ENCODE assay signal across 21 cellular contexts in genomic region chr2:104878863-104879512, GRCh38. TPM values are rescaled to one million over a fixed set of nuclear protein-coding genes. Genes with fewer than 3 reads are reported as not detected.
DNase-seq lines count a peak whose midpoint lies in the region; ATAC-seq, FAIRE-seq and TF ChIP-seq lines count a peak whose summit lies in the region.
"Had no signal": no experiment of that assay in that cellular context is flagged by ENCODE, and none has a peak within 500 bp of the region (broad histone marks: within the 10 kb centered on the region; RNA-seq: fewer than 3 reads in every experiment).

No MANE protein-coding gene starts in this region.

- H4K5ac ChIP-seq in IMR-90 (ENCODE audit: low read depth, low read length): no peak overlapping the region

- no peaks in the 10 kb centered on the region for H3K36me3 Mint-ChIP-seq in endodermal cell (ENCODE audit: low read depth)

- H4K20me1 ChIP-seq in IMR-90 (ENCODE audit: insufficient read depth, low read length) (no peaks in the 10 kb centered on the region), K562 (replicated peaks; ENCODE audit: control insufficient read depth, insufficient read depth, low read length) (no peaks in the 10 kb centered on the region)

- peak overlapping the region; percentile 63 for H2BK5ac ChIP-seq in IMR-90 (ENCODE audit: low read depth, low read length, poor library complexity, severe bottlenecking)

- no peak overlapping the region for H2BK120ac ChIP-seq in IMR-90 (ENCODE audit: low read depth, low read length)

- peaks cover 88% of the 10 kb centered on the region for H3K27me3 Mint-ChIP-seq in endodermal cell (ENCODE audit: insufficient read depth)

- DNase-seq in IMR-90: no peak
- no peak for DNase-seq in K562 (ENCODE audit: extremely low read depth in 1 of 4, low spot score in 3 of 4)
- DNase-seq in endodermal cell: peak; percentile 4
- no peak for DNase-seq in vagina (ENCODE audit: extremely low spot score in 2 of 2)
- no peak for DNase-seq in central memory CD4-positive, alpha-beta T cell
- DNase-seq: AML-193; Caco-2; CD4-positive, alpha-beta T cell; H7; HFFc6 had no signal

- no peak overlapping the region for H3K18ac ChIP-seq in IMR-90 (ENCODE audit: low read depth, low read length)

- intact Hi-C loops in IMR-90 (cut with micrococcal nuclease) (no loop called here), K562 (cut with micrococcal nuclease) (no loop called here), vagina (cut with DNase I) (no loop called here)

- H3K9me3 ChIP-seq in IMR-90 (ENCODE audit: control insufficient read depth, insufficient read depth, low read length) (no peaks in the 10 kb centered on the region), K562 (replicated peaks; ENCODE audit: control insufficient read depth, insufficient read depth, low read depth, low read length) (no peaks in the 10 kb centered on the region), endodermal cell (ENCODE audit: control insufficient read depth, low read length) (no peaks in the 10 kb centered on the region), vagina (no peaks in the 10 kb centered on the region)
- H3K9me3 ChIP-seq: Caco-2 had no signal

- no peak overlapping the region for H3K14ac ChIP-seq in IMR-90 (replicated peaks; ENCODE audit: low read depth, low read length)

- no peak overlapping the region for H3K4ac ChIP-seq in IMR-90 (ENCODE audit: low read depth, low read length)

- no peak overlapping the region for H2AFZ ChIP-seq in IMR-90 (replicated peaks; ENCODE audit: low read length, poor library complexity)
- H2AFZ ChIP-seq in K562 (ENCODE audit: low read depth, low read length): no peak overlapping the region
- H2AFZ ChIP-seq: GM23338 had no signal

- no peak overlapping the region for H3K27ac Mint-ChIP-seq in endodermal cell
- H3K27ac Mint-ChIP-seq: CD4-positive, alpha-beta T cell; GM23338; HFFc6 had no signal

- H3K4me1 ChIP-seq in IMR-90 (ENCODE audit: control insufficient read depth, insufficient read depth, low read length): no peaks in the 10 kb centered on the region
- no peaks in the 10 kb centered on the region for H3K4me1 ChIP-seq in K562 (replicated peaks in 1 of 2; ENCODE audit: control insufficient read depth in 2 of 2, insufficient read depth in 2 of 2, low read length in 2 of 2)
- no peaks in the 10 kb centered on the region for H3K4me1 ChIP-seq in endodermal cell (ENCODE audit: control insufficient read depth, insufficient read depth, low read length)
- H3K4me1 ChIP-seq in vagina: no peaks in the 10 kb centered on the region
- H3K4me1 ChIP-seq: Caco-2 had no signal

- POLR2A ChIA-PET in IMR-90 (lab: Charles Lee; ENCODE audit: unreplicated experiment): no interaction called here
- POLR2A ChIA-PET in K562 (lab: Yijun Ruan, JAX): no interaction called here

- H3K27me3 ChIP-seq in IMR-90 (ENCODE audit: control insufficient read depth, insufficient read depth, low read length) (peaks cover 3% of the 10 kb centered on the region), K562 (ENCODE audit: control insufficient read depth in 2 of 2, insufficient read depth in 2 of 2, low read length in 2 of 2) (peaks cover 0 to 13% of the 10 kb centered on the region in 2 experiments; a peak in 3 of 5 replicates), endodermal cell (ENCODE audit: control insufficient read depth, insufficient read depth, low read length, poor library complexity, severe bottlenecking) (peaks cover 65% of the 10 kb centered on the region), vagina (no peaks in the 10 kb centered on the region)

- H3K79me1 ChIP-seq in IMR-90 (ENCODE audit: low read depth in 1 of 2, low read length in 2 of 2): no peaks in the 10 kb centered on the region

- in situ Hi-C loops in IMR-90 (cut with MboI; ENCODE audit: low sequenced_read_pairs) (loop anchor here (25.0 kb wide), 1 partner anchor 1717 kb away; no protein-coding TSS in a partner anchor), K562 (cut with MboI) (no loop called here)

- no peak overlapping the region for H3K27ac ChIP-seq in IMR-90 (ENCODE audit: insufficient read depth, low read length)
- no peak overlapping the region; the same call in 2 of the 3 replicates for H3K27ac ChIP-seq in K562 (ENCODE audit: extremely low read depth, low read depth, low read length)
- H3K27ac ChIP-seq in endodermal cell (ENCODE audit: low read depth, low read length): no peak overlapping the region
- no peak overlapping the region for H3K27ac ChIP-seq in vagina
- H3K27ac ChIP-seq: C4-2B had no signal

- CTCF ChIA-PET in IMR-90 (lab: Yijun Ruan, JAX) (no interaction called here), K562 (lab: Yijun Ruan, JAX; ENCODE audit: low intra/inter-chr PET ratio) (no interaction called here)

- H3K23ac ChIP-seq in IMR-90 (ENCODE audit: low read depth, low read length): no peak overlapping the region

- H2AK5ac ChIP-seq in IMR-90 (ENCODE audit: low read depth, low read length): no peak overlapping the region

- H2AK9ac ChIP-seq in IMR-90 (replicated peaks; ENCODE audit: low read depth, low read length, poor library complexity): no peak overlapping the region

- ATAC-seq in IMR-90 (ENCODE audit: low read depth) (no peak), K562 (no peak), esophagus mucosa (no peak), GM21619 (IDR thresholded peaks at IDR 0.05; ENCODE audit: unreplicated experiment) (no peak)
- ATAC-seq: GM23338, HCT116 had no signal

- no TSS peak for BruUV-seq in IMR-90 (replicated peaks; lab: Mats Ljungman, UMichigan)
- BruUV-seq in K562 (replicated peaks; lab: Mats Ljungman, UMichigan): no TSS peak

- H4K91ac ChIP-seq in IMR-90 (ENCODE audit: insufficient read depth, low read depth, low read length): no peak overlapping the region

- TF ChIP-seq POLR2A in IMR-90 (IDR thresholded peaks at IDR 0.05; ENCODE audit: low read depth, low read length): no peak
- no peak for TF ChIP-seq POLR2A in K562 (conservative IDR thresholded peaks at IDR 0.05)
- no peak for TF ChIP-seq POLR2A in vagina (IDR thresholded peaks at IDR 0.05)

- H3K4me3 ChIP-seq in IMR-90 (ENCODE audit: insufficient read depth, low read depth, low read length): no peak overlapping the region
- no peak overlapping the region for H3K4me3 ChIP-seq in K562
- no peak overlapping the region for H3K4me3 ChIP-seq in endodermal cell (ENCODE audit: low read length)
- no peak overlapping the region for H3K4me3 ChIP-seq in vagina
- H3K4me3 ChIP-seq: GM23338 had no signal

- H3K4me3 Mint-ChIP-seq in endodermal cell: no peak overlapping the region
- H3K4me3 Mint-ChIP-seq: CD4-positive, alpha-beta T cell; GM23338; HFFc6 had no signal

- no peak overlapping the region for H4K8ac ChIP-seq in IMR-90 (ENCODE audit: low read depth in 2 of 2, low read length in 2 of 2)

- H3K9me3 Mint-ChIP-seq in endodermal cell: no peaks in the 10 kb centered on the region
- H3K9me3 Mint-ChIP-seq: CD4-positive, alpha-beta T cell; GM23338; HFFc6 had no signal

- no peak for FAIRE-seq in K562 (lab: Jason Lieb, UNC)
- FAIRE-seq: A204.1, D721Med, G401.6, GM12891, GM18507 had no signal

- no CpG with 5 or more reads among the region's 11 CpGs for WGBS in IMR-90 (ENCODE audit: extremely low coverage in 2 of 2, insufficient read length in 1 of 2), 2 experiments
- 2% methylated on average over 11 of the region's 11 CpGs for WGBS in K562 (ENCODE audit: insufficient coverage, low coverage, missing lambda C conversion rate)
- WGBS in endodermal cell (ENCODE audit: insufficient coverage in 1 of 2, insufficient read length in 1 of 2), 2 experiments: 92 to 100% methylated on average over 1 to 11 of the region's 11 CpGs

- H3K9ac ChIP-seq in IMR-90 (ENCODE audit: low read depth, low read length) (no peak overlapping the region), K562 (ENCODE audit: insufficient read depth in 1 of 2, low read depth in 2 of 2, low read length in 2 of 2) (no peak overlapping the region), endodermal cell (ENCODE audit: extremely low read depth, low read length, poor library complexity, severe bottlenecking) (no peak overlapping the region)

- TF ChIP-seq EP300 in K562 (IDR thresholded peaks at IDR 0.05; ENCODE audit: low read length): no peak

- H2BK15ac ChIP-seq in IMR-90 (ENCODE audit: low read depth, low read length): no peak overlapping the region

- TF ChIP-seq RAD21 in IMR-90 (IDR thresholded peaks at IDR 0.05; ENCODE audit: low read length) (no peak), K562 (CRISPR knock-in tag; conservative IDR thresholded peaks at IDR 0.05 in 1 of 2, IDR thresholded peaks at IDR 0.05 in 1 of 2) (no peak)

- H3K56ac ChIP-seq in IMR-90 (ENCODE audit: extremely low read depth, insufficient read depth, low read length): no peak overlapping the region

- no peaks in the 10 kb centered on the region for H3K79me2 ChIP-seq in K562 (ENCODE audit: control insufficient read depth, insufficient read depth, low read length)

- H3K4me2 ChIP-seq in IMR-90 (ENCODE audit: low read depth, low read length): no peak overlapping the region
- H3K4me2 ChIP-seq in K562 (ENCODE audit: insufficient read depth, low read length): no peak overlapping the region
- H3K4me2 ChIP-seq: GM23338 had no signal

- H2BK20ac ChIP-seq in IMR-90 (ENCODE audit: low read depth, low read length): no peak overlapping the region

- dilution Hi-C loops in IMR-90 (cut with HindIII; ENCODE audit: low sequenced_read_pairs, unreplicated experiment): no loop called here

- no peaks in the 10 kb centered on the region for H3K36me3 ChIP-seq in IMR-90 (ENCODE audit: control insufficient read depth, insufficient read depth, low read length)
- H3K36me3 ChIP-seq in K562 (ENCODE audit: control insufficient read depth, insufficient read depth, low read length): no peaks in the 10 kb centered on the region
- H3K36me3 ChIP-seq in endodermal cell (ENCODE audit: control insufficient read depth, insufficient read depth, low read length): no peaks in the 10 kb centered on the region
- H3K36me3 ChIP-seq in vagina: no peaks in the 10 kb centered on the region

- no peaks in the 10 kb centered on the region for H3K4me1 Mint-ChIP-seq in endodermal cell

- no peak for TF ChIP-seq CTCF in IMR-90 (conservative IDR thresholded peaks at IDR 0.05; ENCODE audit: low read depth, low read length)
- no peak for TF ChIP-seq CTCF in K562 (IDR thresholded peaks at IDR 0.05 in 2 of 3, conservative IDR thresholded peaks at IDR 0.05 in 1 of 3; ENCODE audit: insufficient read depth in 2 of 3, low read depth in 1 of 3, low read length in 3 of 3)
- TF ChIP-seq CTCF in endodermal cell (conservative IDR thresholded peaks at IDR 0.05): no peak
- no peak for TF ChIP-seq CTCF in vagina (IDR thresholded peaks at IDR 0.05)

- no peaks in the 10 kb centered on the region for H3K9me1 ChIP-seq in IMR-90 (ENCODE audit: insufficient read depth, low read length)
- H3K9me1 ChIP-seq in K562 (ENCODE audit: control insufficient read depth, insufficient read depth, low read length): no peaks in the 10 kb centered on the region

RNA-seq across cellular contexts. Expression of gene POU3F3, which starts 25.1 kb away (rescaled TPM):
- not detected in 2 replicates for total RNA-seq in IMR-90 (2012; rRNA removed)
- polyA plus RNA-seq in IMR-90 (2012; rRNA removed): not detected in 2 replicates
- polyA plus RNA-seq in IMR-90 (2012; cell fraction: cytosol; rRNA removed): not detected in 2 replicates
- not detected in 2 replicates for polyA plus RNA-seq in IMR-90 (2012; cell fraction: nucleus; rRNA removed; ENCODE audit: low replicate concordance)
- not detected in 2 replicates for total RNA-seq in K562 (2011; cell fraction: chromatin; rRNA removed; ENCODE audit: low replicate concordance)
- total RNA-seq in K562 (2011; cell fraction: nucleolus; rRNA removed): not detected in 2 replicates
- not detected in 2 replicates for total RNA-seq in K562 (2011; cell fraction: nucleoplasm; rRNA removed)
- not detected in 2 replicates for total RNA-seq in K562 (2014; rRNA removed)
- total RNA-seq in K562 (2014; rRNA removed; fragmentation: Illumina TruSeq; extraction: Trizol): not detected in 2 replicates
- total RNA-seq in K562 (2015; rRNA removed; fragmentation: Illumina TruSeq; extraction: Trizol): not detected in 2 replicates
- total RNA-seq in K562 (2021): not detected in 2 replicates
- polyA plus RNA-seq in K562 (2011; rRNA removed): not detected in 2 replicates
- polyA plus RNA-seq in K562 (2011; cell fraction: cytosol; rRNA removed): not detected in 2 replicates
- not detected in 2 replicates for polyA plus RNA-seq in K562 (2011; cell fraction: nucleus; rRNA removed)
- not detected in 2 replicates for polyA plus RNA-seq in K562 (2012)
- not detected in 2 replicates for polyA plus RNA-seq in K562 (2014; fragmentation: Illumina TruSeq; extraction: Trizol)
- not detected for polyA plus RNA-seq in K562 (2014; fragmentation: Nextera tagmentation; extraction: Ambion mirVana)
- polyA plus RNA-seq in K562 (2014; rRNA removed): not detected in 2 replicates
- polyA minus RNA-seq in K562 (2011; rRNA and poly(A)+ RNA removed): not detected in 2 replicates
- not detected in 2 replicates for polyA minus RNA-seq in K562 (2011; cell fraction: cytosol; rRNA and poly(A)+ RNA removed)
- not detected in 2 replicates for polyA minus RNA-seq in K562 (2011; cell fraction: nucleus; rRNA and poly(A)+ RNA removed)
- total RNA-seq in endodermal cell: not detected
- 39.3 TPM for polyA plus RNA-seq in endodermal cell (2013, experiment 1 of 2)
- polyA plus RNA-seq in endodermal cell (2013, experiment 2 of 2): 35.9 TPM
- not detected for total RNA-seq in esophagus mucosa
- not detected for total RNA-seq in vagina
- total RNA-seq: Caco-2; CD4-positive, alpha-beta T cell; H7; HFFc6 had no signal
- polyA plus RNA-seq: BJ had no signal
